22 cellular contexts compared by ENCODE assay signal in genomic region chr7:33824911-33825459, GRCh38.
"Had no signal": no experiment of that assay in that cellular context is flagged by ENCODE, and none has a peak within 500 bp of the region (broad histone marks: within the 10 kb centered on the region; RNA-seq: fewer than 3 reads in every experiment).

No MANE protein-coding gene starts in this region.

- H3K27ac ChIP-seq: adrenal gland, colonic mucosa, epithelial cell of prostate, gastroesophageal sphincter, heart left ventricle, parathyroid adenoma, sigmoid colon, spleen, WERI-Rb-1 had no signal

- DNase-seq: activated CD4-positive, alpha-beta T cell treated with anti-CD3 and anti-CD28 coated beads, Interleukin-2, amount 50 U/mL, for 48 hours; activated gamma-delta T cell treated with Interleukin-2 at 50 U/mL for 16 hours; adrenal gland; colonic mucosa; endodermal cell; heart left ventricle; immature natural killer cell; kidney glomerular epithelial cell; left ventricle myocardium superior; mucosa of descending colon; naive thymus-derived CD4-positive, alpha-beta T cell; sigmoid colon; spleen; stimulated activated CD4-positive, alpha-beta T cell treated with anti-CD3 and anti-CD28 coated beads, Interleukin-4, amount 100 ng/mL, for 4 hours; stimulated activated naive B cell treated with anti-CD40 and anti-IgM and Interleukin-4, amounts not matched to agents 10 μg/mL and 1 μg/mL and 100 μg/mL, for 72 hours; T-helper 2 cell; WERI-Rb-1 had no signal

- H3K36me3 Mint-ChIP-seq: naive thymus-derived CD4-positive, alpha-beta T cell; stimulated activated naive B cell treated with anti-CD40 and anti-IgM and Interleukin-4, amounts not matched to agents 10 μg/mL and 1 μg/mL and 100 μg/mL, for 72 hours had no signal

- H3K4me1 ChIP-seq: adrenal gland, colonic mucosa, sigmoid colon, spleen had no signal

- H3K27me3 Mint-ChIP-seq: memory B cell; stimulated activated naive B cell treated with anti-CD40 and anti-IgM and Interleukin-4, amounts not matched to agents 10 μg/mL and 1 μg/mL and 100 μg/mL, for 72 hours had no signal

- H3K4me1 Mint-ChIP-seq: immature natural killer cell; memory B cell; naive thymus-derived CD4-positive, alpha-beta T cell; stimulated activated naive B cell treated with anti-CD40 and anti-IgM and Interleukin-4, amounts not matched to agents 10 μg/mL and 1 μg/mL and 100 μg/mL, for 72 hours had no signal

- H3K4me3 ChIP-seq: adrenal gland, colonic mucosa, gastroesophageal sphincter, heart left ventricle, mucosa of descending colon, sigmoid colon, spleen had no signal

- H3K27ac Mint-ChIP-seq: activated naive CD4-positive, alpha-beta T cell treated with anti-CD3 and anti-CD28 coated beads, Interleukin-2, amount 50 U/mL, for 72 hours; endodermal cell; immature natural killer cell; memory B cell; naive thymus-derived CD4-positive, alpha-beta T cell; stimulated activated naive B cell treated with anti-CD40 and anti-IgM and Interleukin-4, amounts not matched to agents 10 μg/mL and 1 μg/mL and 100 μg/mL, for 72 hours had no signal

- ATAC-seq: activated naive CD4-positive, alpha-beta T cell treated with anti-CD3 and anti-CD28 coated beads, Interleukin-2, amount 50 U/mL, for 72 hours; gastroesophageal sphincter; heart left ventricle; left ventricle myocardium superior; mucosa of descending colon; naive thymus-derived CD4-positive, alpha-beta T cell; stimulated activated naive B cell treated with anti-CD40 and anti-IgM and Interleukin-4, amounts not matched to agents 10 μg/mL and 1 μg/mL and 100 μg/mL, for 72 hours had no signal

- H3K36me3 ChIP-seq: adrenal gland, colonic mucosa, gastroesophageal sphincter, heart left ventricle, sigmoid colon, spleen, WERI-Rb-1 had no signal

- H3K27me3 ChIP-seq: adrenal gland, colonic mucosa, gastroesophageal sphincter, heart left ventricle, sigmoid colon, spleen had no signal

- H3K9me3 Mint-ChIP-seq: activated naive CD4-positive, alpha-beta T cell treated with anti-CD3 and anti-CD28 coated beads, Interleukin-2, amount 50 U/mL, for 72 hours had no signal

- H3K9ac ChIP-seq: parathyroid adenoma had no signal

- H3K4me3 Mint-ChIP-seq: endodermal cell; immature natural killer cell; memory B cell; naive thymus-derived CD4-positive, alpha-beta T cell; stimulated activated naive B cell treated with anti-CD40 and anti-IgM and Interleukin-4, amounts not matched to agents 10 μg/mL and 1 μg/mL and 100 μg/mL, for 72 hours had no signal

- H2AFZ ChIP-seq: parathyroid adenoma had no signal

- H3K9me3 ChIP-seq: adrenal gland, colonic mucosa, gastroesophageal sphincter, mucosa of descending colon, sigmoid colon had no signal
